Comparison of ENCODE assay signal across 9 cellular contexts in the genomic region with DNA sequence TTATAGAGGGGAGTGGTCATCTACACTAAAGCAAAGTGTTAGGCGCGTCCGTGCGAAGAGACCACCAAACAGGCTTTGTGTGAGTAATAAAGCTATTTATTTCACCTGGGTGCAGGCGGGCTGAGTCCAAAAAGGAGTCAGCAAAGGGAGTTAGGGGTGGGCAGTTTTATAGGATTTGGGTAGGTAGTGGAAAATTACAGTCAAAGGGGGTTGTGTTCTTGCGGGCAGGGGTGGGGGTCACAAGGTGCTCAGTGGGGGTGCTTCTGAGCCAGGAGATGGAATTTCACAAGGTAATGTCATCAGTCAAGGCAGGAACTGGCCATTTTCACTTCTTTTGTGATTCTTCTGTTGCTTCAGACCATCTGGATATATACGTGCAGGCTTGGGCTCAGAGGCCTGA. TPM values are rescaled to one million over a fixed set of nuclear protein-coding genes. Genes with fewer than 3 reads are reported as not detected.
A peak's percentile ranks its signal among the peaks of the same experiment; 100 is the strongest.
DNase-seq lines count a peak whose midpoint lies in the region; ATAC-seq and TF ChIP-seq lines count a peak whose summit lies in the region.
"Had no signal": no experiment of that assay in that cellular context is flagged by ENCODE, and none has a peak within 500 bp of the region (broad histone marks: within the 10 kb centered on the region; RNA-seq: fewer than 3 reads in every experiment).

No MANE protein-coding gene starts in this region.

- no peak overlapping the region for H2AFZ ChIP-seq in trophoblast cell (ENCODE audit: insufficient read depth, low read length, poor library complexity)

- H3K27me3 ChIP-seq in DOHH2 (ENCODE audit: control insufficient read depth, low read length) (no peaks in the 10 kb centered on the region), SJCRH30 (no peaks in the 10 kb centered on the region), trophoblast cell (ENCODE audit: insufficient read depth, low read length) (no peaks in the 10 kb centered on the region)

- H3K18ac ChIP-seq in trophoblast cell (ENCODE audit: low read length), result no peak overlapping the region

- peak overlapping the region; percentile 93 for H3K27ac ChIP-seq in DOHH2 (ENCODE audit: low read depth, low read length)
- no peak overlapping the region for H3K27ac ChIP-seq in SJCRH30
- H3K27ac ChIP-seq in trophoblast cell (ENCODE audit: low read depth, low read length), result no peak overlapping the region

- no peaks in the 10 kb centered on the region for H3K9me2 ChIP-seq in DOHH2 (replicated peaks; ENCODE audit: control insufficient read depth, low read length)

- WGBS in trophoblast cell (ENCODE audit: extremely low coverage, insufficient coverage, insufficient read length), result no CpG with 5 or more reads among the region's 7 CpGs

- no peak overlapping the region for H3K23ac ChIP-seq in trophoblast cell (ENCODE audit: low read length)

- peak overlapping the region; percentile 31 for H2BK5ac ChIP-seq in trophoblast cell (ENCODE audit: low read depth, low read length, poor library complexity)

- no peak for TF ChIP-seq POLR2A in erythroblast (IDR thresholded peaks at IDR 0.05; ENCODE audit: low read length)

- H3K4me1 ChIP-seq in DOHH2 (ENCODE audit: control insufficient read depth, low read length) (peaks cover 62% of the 10 kb centered on the region), SJCRH30 (no peaks in the 10 kb centered on the region), trophoblast cell (ENCODE audit: control insufficient read depth in 1 of 2, insufficient read depth in 2 of 2, low read length in 2 of 2) (peaks cover 3 to 9% of the 10 kb centered on the region in 2 experiments)

- H2BK12ac ChIP-seq in trophoblast cell (ENCODE audit: low read length), result peak overlapping the region; percentile 71

- ATAC-seq in GM21786 (IDR thresholded peaks at IDR 0.05; ENCODE audit: unreplicated experiment), result no peak

- peak overlapping the region; percentile 83 for H3K4ac ChIP-seq in trophoblast cell (ENCODE audit: low read depth, low read length)

- peaks cover 14% of the 10 kb centered on the region for H3F3A ChIP-seq in DOHH2 (ENCODE audit: control insufficient read depth, insufficient read depth)

- H3K79me1 ChIP-seq in trophoblast cell (ENCODE audit: low read length), result peaks cover 11% of the 10 kb centered on the region

- peak overlapping the region; percentile 60 for H4K8ac ChIP-seq in trophoblast cell (ENCODE audit: low read depth, low read length)

- peaks cover 63% of the 10 kb centered on the region for H3K36me3 ChIP-seq in DOHH2 (ENCODE audit: control insufficient read depth, low read length)
- H3K36me3 ChIP-seq in SJCRH30, result peaks cover 45% of the 10 kb centered on the region
- H3K36me3 ChIP-seq in trophoblast cell (ENCODE audit: control insufficient read depth in 1 of 2, insufficient read depth in 2 of 2, low read length in 2 of 2), result peaks cover 17 to 23% of the 10 kb centered on the region in 2 experiments

- H2BK120ac ChIP-seq in trophoblast cell (ENCODE audit: insufficient read depth, low read length, poor library complexity), result no peak overlapping the region

- H3K4me3 ChIP-seq in DOHH2 (ENCODE audit: low read length) (peak overlapping the region; percentile 92), SJCRH30 (peak overlapping the region; percentile 81), trophoblast cell (ENCODE audit: low read depth, low read length) (peak overlapping the region; percentile 48)

- DNase-seq in SJCRH30 (no peak), erythroblast (lab: John Stamatoyannopoulos, UW) (peak; percentile 41 to 55), trophoblast cell (no peak), mucosa of gallbladder (ENCODE audit: low spot score) (no peak), Ammon's horn (ENCODE audit: low spot score) (no peak), NCI-H345 (lab: John Stamatoyannopoulos, UW) (no peak)
- DNase-seq: occipital lobe had no signal

- no peak overlapping the region for H3K9ac ChIP-seq in trophoblast cell (ENCODE audit: low read length)

- TF ChIP-seq CTCF in DOHH2 (IDR thresholded peaks at IDR 0.05; ENCODE audit: low read depth, low read length, poor library complexity, severe bottlenecking), result no peak

- no peak overlapping the region for H3K14ac ChIP-seq in trophoblast cell (ENCODE audit: low read length)

- H2AK5ac ChIP-seq in trophoblast cell (ENCODE audit: low read length), result no peak overlapping the region

- H3K79me2 ChIP-seq in DOHH2 (ENCODE audit: control insufficient read depth, low read length), result peaks cover 56% of the 10 kb centered on the region
- peaks cover 9% of the 10 kb centered on the region for H3K79me2 ChIP-seq in trophoblast cell (ENCODE audit: control insufficient read depth, insufficient read depth, low read length, poor library complexity)

- H3K4me2 ChIP-seq in DOHH2 (ENCODE audit: low read length), result peak overlapping the region; percentile 61
- peak overlapping the region; percentile 91 for H3K4me2 ChIP-seq in trophoblast cell (ENCODE audit: low read length)

- no peaks in the 10 kb centered on the region for H3K9me3 ChIP-seq in DOHH2 (ENCODE audit: control insufficient read depth, insufficient read depth, low read length)
- H3K9me3 ChIP-seq in SJCRH30 (replicated peaks), result no peaks in the 10 kb centered on the region
- H3K9me3 ChIP-seq in trophoblast cell (ENCODE audit: insufficient read depth, low read depth, low read length), result peaks cover 1% of the 10 kb centered on the region

- H4K91ac ChIP-seq in trophoblast cell (ENCODE audit: low read depth, low read length), result peak overlapping the region; percentile 24

- H4K20me1 ChIP-seq in DOHH2 (ENCODE audit: control insufficient read depth, insufficient read depth, low read depth, low read length), result no peaks in the 10 kb centered on the region

- peak overlapping the region; percentile 43 for H4K12ac ChIP-seq in trophoblast cell (ENCODE audit: low read depth, low read length)

RNA-seq across cellular contexts. Expression of a gene that starts 47.1 kb away (rescaled TPM):
- 33.7 and 37.8 TPM in 2 replicates for total RNA-seq in SJCRH30 (2014; rRNA removed; shearing (Covaris generic))
- 11.1 and 11.2 TPM in 2 replicates for polyA plus RNA-seq in trophoblast cell (2013)
- 1.8 TPM for total RNA-seq in mucosa of gallbladder

RNA-seq across cellular contexts. Expression of a gene that starts 47.4 kb away (rescaled TPM):
- total RNA-seq in SJCRH30 (2014; rRNA removed; shearing (Covaris generic)), result 256 and 300 TPM in 2 replicates
- polyA plus RNA-seq in trophoblast cell (2013), result 57.1 and 62.5 TPM in 2 replicates
- total RNA-seq in mucosa of gallbladder, result 9.1 TPM

RNA-seq across cellular contexts. Expression of a gene that starts 54.2 kb away (rescaled TPM):
- 86.6 and 87.9 TPM in 2 replicates for total RNA-seq in SJCRH30 (2014; rRNA removed; shearing (Covaris generic))
- 128 and 131 TPM in 2 replicates for polyA plus RNA-seq in trophoblast cell (2013)
- 290 TPM for total RNA-seq in mucosa of gallbladder

RNA-seq across cellular contexts. Expression of a gene that starts 54.7 kb away (rescaled TPM):
- not detected in 2 replicates for total RNA-seq in SJCRH30 (2014; rRNA removed; shearing (Covaris generic))
- 0.01 and 0.03 TPM in 2 replicates for polyA plus RNA-seq in trophoblast cell (2013)
- total RNA-seq in mucosa of gallbladder, result 0.12 TPM

Comparison
In these comparisons a context has a peak if more than half of its experiments do, and no peak if none do; other contexts are left out.
1. DNase-seq: peak in erythroblast (2 of 2); none in SJCRH30 (0 of 2), trophoblast cell (0 of 2), mucosa of gallbladder (single experiment), Ammon's horn (single experiment) and NCI-H345 (single experiment).
2. RNA of a gene that starts 47.1 kb away (total RNA-seq): 33.7 to 37.8 TPM in SJCRH30; 1.8 TPM in mucosa of gallbladder (single experiment); every median in the first group is over 10 times any median in the second.
3. RNA of a gene that starts 47.4 kb away (total RNA-seq): 256 to 300 TPM in SJCRH30; 9.1 TPM in mucosa of gallbladder (single experiment); every median in the first group is over 10 times any median in the second.
4. Peak in every context shown above with its lines, with median percentiles within 50 percentile points of each other: H3K4me3 ChIP-seq.